ENCODE assay signal across 9 cellular contexts in genomic region chr7:19982841-19983835, GRCh38.
DNase-seq lines count a peak whose midpoint lies in the region; ATAC-seq and TF ChIP-seq lines count a peak whose summit lies in the region.
"Had no signal": no experiment of that assay in that cellular context is flagged by ENCODE, and none has a peak within 500 bp of the region (broad histone marks: within the 10 kb centered on the region; RNA-seq: fewer than 3 reads in every experiment).

No MANE protein-coding gene starts in this region.

- no peak overlapping the region for H2AFZ ChIP-seq in DND-41 (ENCODE audit: low read depth, low read length)
- H2AFZ ChIP-seq in GM23248 = no peak overlapping the region

- H3K9me2 ChIP-seq in GM23248 (ENCODE audit: insufficient read depth) = no peaks in the 10 kb centered on the region

- TF ChIP-seq POLR2A in transverse colon (IDR thresholded peaks at IDR 0.05) = no peak

- no peak overlapping the region for H3K9ac ChIP-seq in DND-41 (ENCODE audit: low read depth, low read length)
- H3K9ac ChIP-seq in GM23248 = no peak overlapping the region

- H3F3A ChIP-seq in GM23248 (ENCODE audit: insufficient read depth) = no peaks in the 10 kb centered on the region

- WGBS in GM23248 (ENCODE audit: low coverage in 1 of 2, low lambda C conversion rate in 2 of 2, missing lambda C conversion rate in 2 of 2), 2 experiments = 40 to 47% methylated on average over 6 of the region's 6 CpGs
- 41 to 69% methylated on average over 2 to 6 of the region's 6 CpGs for WGBS in transverse colon (ENCODE audit: low coverage in 1 of 2), 2 donors

- intact Hi-C loops in transverse colon (cut with DNase I; ENCODE audit: low total_unique reads) = no loop called here

- H3K36me3 ChIP-seq in DND-41 (ENCODE audit: insufficient read depth, low read length) (no peaks in the 10 kb centered on the region), GM23248 (ENCODE audit: low read depth) (no peaks in the 10 kb centered on the region), RWPE2 (ENCODE audit: low read depth) (no peaks in the 10 kb centered on the region), transverse colon (no peaks in the 10 kb centered on the region)
- H3K36me3 ChIP-seq: neutrophil had no signal

- H3K4me3 ChIP-seq in DND-41 (ENCODE audit: low read depth in 1 of 2, low read length in 2 of 2) (no peak overlapping the region), GM23248 (no peak overlapping the region), RWPE2 (ENCODE audit: severe bottlenecking) (no peak overlapping the region), transverse colon (no peak overlapping the region)

- no peaks in the 10 kb centered on the region for H3K27me3 ChIP-seq in DND-41 (ENCODE audit: insufficient read depth, low read length, poor library complexity)
- H3K27me3 ChIP-seq in GM23248 (replicated peaks; ENCODE audit: insufficient read depth) = no peaks in the 10 kb centered on the region
- no peaks in the 10 kb centered on the region for H3K27me3 ChIP-seq in RWPE2 (ENCODE audit: insufficient read depth, poor library complexity, severe bottlenecking)
- H3K27me3 ChIP-seq in transverse colon = no peaks in the 10 kb centered on the region
- H3K27me3 ChIP-seq: neutrophil had no signal

- no peaks in the 10 kb centered on the region for H3K4me1 ChIP-seq in DND-41 (ENCODE audit: insufficient read depth, low read length)
- H3K4me1 ChIP-seq in GM23248 (ENCODE audit: insufficient read depth) = no peaks in the 10 kb centered on the region
- no peaks in the 10 kb centered on the region for H3K4me1 ChIP-seq in RWPE2 (ENCODE audit: insufficient read depth, poor library complexity, severe bottlenecking)
- H3K4me1 ChIP-seq in transverse colon = no peaks in the 10 kb centered on the region

- DNase-seq in DND-41 (peak; percentile 6), GM23248 (peak; percentile 87), RWPE2 (ENCODE audit: low spot score) (no peak), foreskin melanocyte (peak; percentile 66), transverse colon (peak; percentile 46), NCI-H1092 treated with DMSO at 0.1 percent for 48 hours (lab: John Stamatoyannopoulos, UW) (no peak)
- no peak for DNase-seq in effector CD4-positive, alpha-beta T cell

- H4K20me1 ChIP-seq in DND-41 (ENCODE audit: insufficient read depth, low read length) (no peaks in the 10 kb centered on the region), GM23248 (ENCODE audit: insufficient read depth) (no peaks in the 10 kb centered on the region)

- TF ChIP-seq EP300 in transverse colon (IDR thresholded peaks at IDR 0.05; ENCODE audit: low read depth) = no peak

- no peak overlapping the region for H3K27ac ChIP-seq in DND-41 (ENCODE audit: low read length)
- no peak overlapping the region for H3K27ac ChIP-seq in GM23248
- no peak overlapping the region for H3K27ac ChIP-seq in RWPE2 (ENCODE audit: poor library complexity, severe bottlenecking)
- no peak overlapping the region for H3K27ac ChIP-seq in transverse colon
- H3K27ac ChIP-seq: neutrophil had no signal

- in situ Hi-C loops in GM23248 (cut with MboI) (loop anchor here (10.0 kb wide), 2 partner anchors 182 to 612 kb away; no protein-coding TSS in a partner anchor), transverse colon (cut with MboI; ENCODE audit: low pct_ligation_motif_present in 1 of 4, low pct_unique_long_range_greater_than_20kb in 1 of 4, low sequenced_read_pairs in 3 of 4) (loop anchor here in 3 of 4 donors (10.0 to 25.0 kb wide), 4 partner anchors 179 to 604 kb away; no protein-coding TSS in a partner anchor)

- no peak for TF ChIP-seq CTCF in DND-41 (IDR thresholded peaks at IDR 0.05; ENCODE audit: borderline replicate concordance, extremely low read depth, low read length, poor library complexity, severe bottlenecking)
- TF ChIP-seq CTCF in RWPE2 (IDR thresholded peaks at IDR 0.05; ENCODE audit: poor library complexity, severe bottlenecking) = peak; percentile 37
- TF ChIP-seq CTCF in transverse colon (IDR thresholded peaks at IDR 0.05) = peak; percentile 26 to 36 (median 28)

- no peak overlapping the region for H3K4me2 ChIP-seq in DND-41 (ENCODE audit: insufficient read depth, low read length)
- H3K4me2 ChIP-seq in GM23248 (ENCODE audit: unreplicated experiment) = no peak overlapping the region

- H3K9me3 ChIP-seq in DND-41 (ENCODE audit: insufficient read depth, low read length, severe bottlenecking) (no peaks in the 10 kb centered on the region), GM23248 (ENCODE audit: low read depth) (no peaks in the 10 kb centered on the region), RWPE2 (ENCODE audit: severe bottlenecking) (no peaks in the 10 kb centered on the region), transverse colon (no peaks in the 10 kb centered on the region)
- H3K9me3 ChIP-seq: neutrophil had no signal

- ATAC-seq in DND-41 (ENCODE audit: insufficient read depth, low read depth) = no peak
- no peak for ATAC-seq in RWPE2 (ENCODE audit: low read depth)
- ATAC-seq in GM18861 (IDR thresholded peaks at IDR 0.05; ENCODE audit: unreplicated experiment) = no peak

- no peaks in the 10 kb centered on the region for H3K79me2 ChIP-seq in DND-41 (ENCODE audit: insufficient read depth, low read length)
- no peaks in the 10 kb centered on the region for H3K79me2 ChIP-seq in GM23248 (ENCODE audit: insufficient read depth)

Comparison
In these comparisons a context has a peak if more than half of its experiments do, and no peak if none do; other contexts are left out.
1. DNase-seq: peak in DND-41 (single experiment), GM23248 (single experiment), foreskin melanocyte (single experiment) and transverse colon (single experiment); none in RWPE2 (single experiment), NCI-H1092 treated with DMSO at 0.1 percent for 48 hours (single experiment) and effector CD4-positive, alpha-beta T cell (single experiment).